ENCODE assay signal across 31 cellular contexts in genomic region chr5:137226081-137226480, GRCh38.
"Had no signal": no experiment of that assay in that cellular context is flagged by ENCODE, and none has a peak within 500 bp of the region (broad histone marks: within the 10 kb centered on the region; RNA-seq: fewer than 3 reads in every experiment).

No MANE protein-coding gene starts in this region.

- H3K4me3 ChIP-seq: body of pancreas, breast epithelium had no signal

- H3K9me3 ChIP-seq: body of pancreas, breast epithelium had no signal

- H3K27me3 ChIP-seq: body of pancreas, brain microvascular endothelial cell, breast epithelium had no signal

- DNase-seq: activated CD4-positive, alpha-beta memory T cell treated with anti-CD3 and anti-CD28 coated beads, Interleukin-2, amount 10 ng/mL, durations not matched to agents 7 days and 5 days; activated CD4-positive, alpha-beta T cell treated with anti-CD3 and anti-CD28 coated beads for 1 hour; activated CD4-positive, alpha-beta T cell treated with anti-CD3 and anti-CD28 coated beads for 36 hours; activated CD4-positive, alpha-beta T cell treated with anti-CD3 and anti-CD28 coated beads for 48 hours; activated CD4-positive, alpha-beta T cell treated with anti-CD3 and anti-CD28 coated beads, Interleukin-2, amount 10 ng/mL, durations not matched to agents 7 days and 5 days; activated CD4-positive, alpha-beta T cell treated with anti-CD3 and anti-CD28 coated beads, Interleukin-2, amount 50 U/mL, for 48 hours; activated CD4-positive, CD25-positive, alpha-beta regulatory T cell; activated CD8-positive, alpha-beta memory T cell treated with anti-CD3 and anti-CD28 coated beads for 24 hours; activated CD8-positive, alpha-beta memory T cell treated with anti-CD3 and anti-CD28 coated beads, Interleukin-2, amount 10 ng/mL, durations not matched to agents 7 days and 5 days; activated CD8-positive, alpha-beta memory T cell treated with anti-CD3 and anti-CD28 coated beads, Interleukin-2, amount 50 U/mL, for 48 hours; activated CD8-positive, alpha-beta T cell treated with anti-CD3 and anti-CD28 coated beads, Interleukin-2, amount 10 ng/mL, durations not matched to agents 7 days and 5 days; activated effector memory CD4-positive, alpha-beta T cell treated with Interleukin-2 at 50 U/mL for 16 hours; activated gamma-delta T cell; activated naive CD4-positive, alpha-beta T cell treated with anti-CD3 and anti-CD28 coated beads, Interleukin-2, amount 10 ng/mL, durations not matched to agents 7 days and 5 days; activated naive CD4-positive, alpha-beta T cell treated with Interleukin-2 at 50 U/mL for 16 hours; activated naive CD8-positive, alpha-beta T cell treated with anti-CD3 and anti-CD28 coated beads, Interleukin-2, amount 10 ng/mL, durations not matched to agents 7 days and 5 days; activated naive CD8-positive, alpha-beta T cell treated with anti-CD3 and anti-CD28 coated beads, Interleukin-2, amount 50 U/mL, for 24 hours; activated T-cell treated with anti-CD3 and anti-CD28 coated beads, Interleukin-2, amount 50 U/mL, for 24 hours; activated T-cell treated with anti-CD3 and anti-CD28 coated beads, Interleukin-2, amount 50 U/mL, for 48 hours; amygdala; anterior cingulate cortex; body of pancreas; brain microvascular endothelial cell; central memory CD4-positive, alpha-beta T cell; T-cell; T-helper 17 cell; T-helper 9 cell had no signal

- H3K36me3 ChIP-seq: brain microvascular endothelial cell, breast epithelium had no signal

- H3K4me1 ChIP-seq: body of pancreas, breast epithelium had no signal

- ATAC-seq: activated CD4-positive, alpha-beta T cell treated with anti-CD3 and anti-CD28 coated beads for 36 hours; activated CD4-positive, CD25-positive, alpha-beta regulatory T cell treated with anti-CD3 and anti-CD28 coated beads, Interleukin-2, amount 50 U/mL, for 24 hours; activated CD8-positive, alpha-beta memory T cell treated with anti-CD3 and anti-CD28 coated beads, Interleukin-2, amount 10 ng/mL, durations not matched to agents 7 days and 5 days; activated CD8-positive, alpha-beta T cell treated with anti-CD3 and anti-CD28 coated beads, Interleukin-2, amount 10 ng/mL, durations not matched to agents 7 days and 5 days; activated naive CD8-positive, alpha-beta T cell treated with anti-CD3 and anti-CD28 coated beads, Interleukin-2, amount 50 U/mL, for 24 hours; body of pancreas; T-cell; T-helper 17 cell; WTC11 had no signal

- H3K27ac ChIP-seq: body of pancreas, brain microvascular endothelial cell, breast epithelium, VCaP had no signal
